21 cellular contexts compared by ENCODE assay signal in genomic region chr10:113360870-113361269, GRCh38.
"Had no signal": no experiment of that assay in that cellular context is flagged by ENCODE, and none has a peak within 500 bp of the region (broad histone marks: within the 10 kb centered on the region; RNA-seq: fewer than 3 reads in every experiment).

No MANE protein-coding gene starts in this region.

- H3K4me3 ChIP-seq: cardiac muscle cell, left lung, lung, sigmoid colon, smooth muscle cell, vagina had no signal

- H3K4me1 ChIP-seq: left lung had no signal

- H3K27ac Mint-ChIP-seq: activated CD4-positive, alpha-beta memory T cell treated with anti-CD3 and anti-CD28 coated beads for 36 hours; activated naive CD8-positive, alpha-beta T cell treated with anti-CD3 and anti-CD28 coated beads, Interleukin-2, amount 10 ng/mL, durations not matched to agents 7 days and 5 days; immature natural killer cell; naive B cell; stimulated activated memory B cell treated with anti-CD40 and anti-IgM and Interleukin-4, amounts not matched to agents 10 μg/mL and 1 μg/mL and 100 μg/mL, for 72 hours had no signal

- DNase-seq: activated CD4-positive, alpha-beta memory T cell treated with anti-CD3 and anti-CD28 coated beads for 36 hours; activated CD4-positive, alpha-beta T cell treated with anti-CD3 and anti-CD28 coated beads for 48 hours; activated CD4-positive, CD25-positive, alpha-beta regulatory T cell; activated naive CD4-positive, alpha-beta T cell treated with Interleukin-2 at 50 U/mL for 16 hours; activated naive CD8-positive, alpha-beta T cell treated with anti-CD3 and anti-CD28 coated beads, Interleukin-2, amount 10 ng/mL, durations not matched to agents 7 days and 5 days; activated T-cell treated with anti-CD3 and anti-CD28 coated beads, Interleukin-2, amount 50 U/mL, for 48 hours; amniotic stem cell; cortex of kidney; immature natural killer cell; left lung; naive B cell; sigmoid colon; stimulated activated CD4-positive, alpha-beta T cell treated with anti-CD3 and anti-CD28 coated beads, Interleukin-15, amount 100 ng/mL, for 24 hours; T1000; trophoblast cell had no signal

- H3K36me3 ChIP-seq: cardiac muscle cell, left lung, sigmoid colon, vagina had no signal

- H3K27ac ChIP-seq: cardiac muscle cell, epithelial cell of prostate, left lung, sigmoid colon, vagina had no signal

- H3K27me3 ChIP-seq: cardiac muscle cell, left lung, sigmoid colon, vagina had no signal

- H3K4me1 Mint-ChIP-seq: immature natural killer cell; naive B cell; stimulated activated memory B cell treated with anti-CD40 and anti-IgM and Interleukin-4, amounts not matched to agents 10 μg/mL and 1 μg/mL and 100 μg/mL, for 72 hours had no signal

- H3K4me2 ChIP-seq: smooth muscle cell had no signal

- H3K4me3 Mint-ChIP-seq: activated CD4-positive, alpha-beta memory T cell treated with anti-CD3 and anti-CD28 coated beads for 36 hours; activated naive CD8-positive, alpha-beta T cell treated with anti-CD3 and anti-CD28 coated beads, Interleukin-2, amount 10 ng/mL, durations not matched to agents 7 days and 5 days; immature natural killer cell; naive B cell; stimulated activated memory B cell treated with anti-CD40 and anti-IgM and Interleukin-4, amounts not matched to agents 10 μg/mL and 1 μg/mL and 100 μg/mL, for 72 hours had no signal

- H3K36me3 Mint-ChIP-seq: activated CD4-positive, alpha-beta memory T cell treated with anti-CD3 and anti-CD28 coated beads for 36 hours; activated naive CD8-positive, alpha-beta T cell treated with anti-CD3 and anti-CD28 coated beads, Interleukin-2, amount 10 ng/mL, durations not matched to agents 7 days and 5 days; immature natural killer cell; naive B cell; stimulated activated memory B cell treated with anti-CD40 and anti-IgM and Interleukin-4, amounts not matched to agents 10 μg/mL and 1 μg/mL and 100 μg/mL, for 72 hours had no signal

- H3K27me3 Mint-ChIP-seq: naive B cell had no signal

- H3K9me3 ChIP-seq: vagina had no signal

- ATAC-seq: left lung; stimulated activated memory B cell treated with anti-CD40 and anti-IgM and Interleukin-4, amounts not matched to agents 10 μg/mL and 1 μg/mL and 100 μg/mL, for 72 hours had no signal
